ENCODE assay signal across 21 cellular contexts in the genomic region with DNA sequence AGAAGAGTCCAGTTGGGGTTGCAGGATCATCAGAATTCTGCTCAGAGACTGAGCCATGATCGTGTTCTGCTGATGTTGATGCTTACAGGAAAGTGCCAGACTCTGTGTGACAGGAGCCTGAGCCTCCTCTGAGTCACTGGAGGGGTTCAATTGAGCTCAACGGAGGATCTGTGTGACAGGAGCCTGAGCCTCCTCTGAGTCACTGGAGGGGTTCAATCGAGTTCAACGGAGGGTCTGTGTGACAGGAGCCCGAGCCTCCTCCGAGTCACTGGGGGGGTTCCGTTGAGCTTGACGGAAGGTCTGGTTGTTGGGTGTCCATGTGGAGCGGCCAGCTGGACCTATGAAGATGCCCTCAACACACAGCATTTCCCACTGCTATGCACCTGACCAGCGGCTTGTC. TPM values are rescaled to one million over a fixed set of nuclear protein-coding genes. Genes with fewer than 3 reads are reported as not detected.
"Had no signal": no experiment of that assay in that cellular context is flagged by ENCODE, and none has a peak within 500 bp of the region (broad histone marks: within the 10 kb centered on the region; RNA-seq: fewer than 3 reads in every experiment).

No MANE protein-coding gene starts in this region.

RNA-seq across cellular contexts. Expression of a gene that starts 6.5 kb away (rescaled TPM):
- total RNA-seq: activated B cell treated with CpG ODN at 0.5 μM for 24 hours; activated CD4-positive, alpha-beta memory T cell treated with anti-CD3 and anti-CD28 coated beads for 36 hours; activated CD4-positive, alpha-beta T cell treated with anti-CD3 and anti-CD28 coated beads, Interleukin-2, amount 10 ng/mL, durations not matched to agents 24 days and 14 days; activated CD8-positive, alpha-beta memory T cell treated with anti-CD3 and anti-CD28 coated beads for 36 hours; activated CD8-positive, alpha-beta T cell treated with anti-CD3 and anti-CD28 coated beads for 36 hours; activated naive CD4-positive, alpha-beta T cell treated with anti-CD3 and anti-CD28 coated beads for 36 hours; activated naive CD4-positive, alpha-beta T cell treated with anti-CD3 and anti-CD28 coated beads, Interleukin-2, amount 50 U/mL, for 72 hours; activated naive CD8-positive, alpha-beta T cell treated with anti-CD3 and anti-CD28 coated beads for 36 hours; activated T-cell treated with anti-CD3 and anti-CD28 coated beads, Interleukin-2, amount 50 U/mL, for 4 hours; activated T-cell treated with anti-CD3 and anti-CD28 coated beads, Interleukin-2, amount 50 U/mL, for 72 hours; activated T-helper 1 cell treated with anti-CD3 and anti-CD28 coated beads, Interleukin-12 subunit alpha, Interleukin-12 subunit beta, Interleukin-2, Interleukin-4 antibody, amounts not matched to agents 30 ng/mL and 10 ng/mL and 1 ng/mL, durations not matched to agents 14 hours and 24 hours and 36 hours; activated T-helper 17 cell treated with anti-CD3 and anti-CD28 coated beads, Interleukin-2, amount 50 U/mL, for 72 hours; adrenal gland; aorta; astrocyte; bronchial epithelial cell; cardiac muscle cell; chondrocyte; T-helper 1 cell treated with Interleukin-12 subunit alpha and Interleukin-12 subunit beta and Interleukin-4 antibody, amounts not matched to agents 30 ng/mL and 1 ng/mL, for 36 hours; T-helper 17 cell; T-helper 2 cell treated with Interferon-gamma antibody and Interleukin-4, amounts not matched to agents 100 ng/mL and 5 ng/mL, for 36 hours had no signal
- polyA plus RNA-seq: adrenal gland, aorta, cardiac muscle cell had no signal

RNA-seq across cellular contexts. Expression of a gene that starts 27.2 kb away (rescaled TPM):
- total RNA-seq: activated B cell treated with CpG ODN at 0.5 μM for 24 hours; activated CD4-positive, alpha-beta memory T cell treated with anti-CD3 and anti-CD28 coated beads for 36 hours; activated CD4-positive, alpha-beta T cell treated with anti-CD3 and anti-CD28 coated beads, Interleukin-2, amount 10 ng/mL, durations not matched to agents 24 days and 14 days; activated CD8-positive, alpha-beta memory T cell treated with anti-CD3 and anti-CD28 coated beads for 36 hours; activated CD8-positive, alpha-beta T cell treated with anti-CD3 and anti-CD28 coated beads for 36 hours; activated naive CD4-positive, alpha-beta T cell treated with anti-CD3 and anti-CD28 coated beads for 36 hours; activated naive CD4-positive, alpha-beta T cell treated with anti-CD3 and anti-CD28 coated beads, Interleukin-2, amount 50 U/mL, for 72 hours; activated naive CD8-positive, alpha-beta T cell treated with anti-CD3 and anti-CD28 coated beads for 36 hours; activated T-cell treated with anti-CD3 and anti-CD28 coated beads, Interleukin-2, amount 50 U/mL, for 4 hours; activated T-cell treated with anti-CD3 and anti-CD28 coated beads, Interleukin-2, amount 50 U/mL, for 72 hours; activated T-helper 1 cell treated with anti-CD3 and anti-CD28 coated beads, Interleukin-12 subunit alpha, Interleukin-12 subunit beta, Interleukin-2, Interleukin-4 antibody, amounts not matched to agents 30 ng/mL and 10 ng/mL and 1 ng/mL, durations not matched to agents 14 hours and 24 hours and 36 hours; activated T-helper 17 cell treated with anti-CD3 and anti-CD28 coated beads, Interleukin-2, amount 50 U/mL, for 72 hours; adrenal gland; aorta; astrocyte; bronchial epithelial cell; cardiac muscle cell; chondrocyte; T-helper 1 cell treated with Interleukin-12 subunit alpha and Interleukin-12 subunit beta and Interleukin-4 antibody, amounts not matched to agents 30 ng/mL and 1 ng/mL, for 36 hours; T-helper 17 cell; T-helper 2 cell treated with Interferon-gamma antibody and Interleukin-4, amounts not matched to agents 100 ng/mL and 5 ng/mL, for 36 hours had no signal
- polyA plus RNA-seq: adrenal gland, aorta, cardiac muscle cell had no signal
